1 cellular context compared by ENCODE assay signal in genomic region chr11:112113539-112114457, GRCh38.
TF ChIP-seq lines count a peak whose summit lies in the region.

No MANE protein-coding gene starts in this region.

TF ChIP-seq in H1, 55 proteins besides CTCF, POLR2A, EP300 and RAD21:
- no peak for TF ChIP-seq SAP30 (IDR thresholded peaks at IDR 0.05; ENCODE audit: insufficient read depth, insufficient replicate concordance, low read length)
- TF ChIP-seq KDM1A (IDR thresholded peaks at IDR 0.05; ENCODE audit: borderline replicate concordance, low read length): no peak
- TF ChIP-seq CEBPB (IDR thresholded peaks at IDR 0.05; ENCODE audit: low read depth, low read length): no peak
- no peak for TF ChIP-seq JUN (IDR thresholded peaks at IDR 0.05; ENCODE audit: low read depth, low read length)
- no peak for TF ChIP-seq ZNF274 (IDR thresholded peaks at IDR 0.05; ENCODE audit: borderline replicate concordance, extremely low read depth, low read length)
- no peak for TF ChIP-seq CHD2 (IDR thresholded peaks at IDR 0.05; ENCODE audit: low read length)
- no peak for TF ChIP-seq YY1 (IDR thresholded peaks at IDR 0.05; ENCODE audit: low read depth, low read length)
- no peak for TF ChIP-seq SIX5 (IDR thresholded peaks at IDR 0.05; ENCODE audit: low read depth, low read length)
- no peak for TF ChIP-seq TCF12 (IDR thresholded peaks at IDR 0.05; ENCODE audit: low read depth, low read length)
- no peak for TF ChIP-seq BRCA1 (IDR thresholded peaks at IDR 0.05; ENCODE audit: low read depth, low read length)
- no peak for TF ChIP-seq CBX8 (IDR thresholded peaks at IDR 0.05; ENCODE audit: borderline replicate concordance, low read depth, low read length)
- no peak for TF ChIP-seq E2F6 (IDR thresholded peaks at IDR 0.05)
- TF ChIP-seq RBBP5 (IDR thresholded peaks at IDR 0.05; ENCODE audit: borderline replicate concordance, low read depth, low read length): no peak
- TF ChIP-seq TEAD4 (IDR thresholded peaks at IDR 0.05; ENCODE audit: low read depth, low read length): no peak
- TF ChIP-seq HDAC2 (IDR thresholded peaks at IDR 0.05; ENCODE audit: borderline replicate concordance in 1 of 2, low read depth in 2 of 2, low read length in 2 of 2): no peak
- TF ChIP-seq JUND (IDR thresholded peaks at IDR 0.05; ENCODE audit: low read length): no peak
